Comparison of ENCODE assay signal across 6 cellular contexts in the genomic region with DNA sequence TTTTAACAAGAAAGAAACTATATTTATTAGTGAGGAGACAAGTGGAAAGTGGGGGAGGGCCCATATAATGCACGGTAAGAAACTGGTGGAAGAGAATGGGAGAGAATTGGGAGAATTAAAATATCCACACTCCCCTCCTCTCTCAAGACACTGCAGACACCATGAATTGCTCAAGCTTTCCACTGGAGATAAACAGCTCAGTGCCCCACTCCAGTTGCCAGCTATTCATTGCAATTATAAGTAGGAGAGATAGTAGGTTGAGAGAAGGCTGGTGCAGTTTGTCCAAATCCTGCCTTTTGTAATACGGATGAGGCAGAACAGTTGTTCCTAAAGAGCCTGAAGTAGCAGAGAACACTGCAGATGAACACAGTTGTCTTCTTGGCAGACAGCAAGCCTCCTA.
"Had no signal": no experiment of that assay in that cellular context is flagged by ENCODE, and none has a peak within 500 bp of the region (broad histone marks: within the 10 kb centered on the region; RNA-seq: fewer than 3 reads in every experiment).

No MANE protein-coding gene starts in this region.

- DNase-seq: H9, HCEC 1CT, IMR-90 had no signal

- H3K4me3 ChIP-seq: GM23338, K562 had no signal

- H3K27ac ChIP-seq: HL-60 had no signal

- ATAC-seq: GM23338, K562 had no signal
